In the genomic region with DNA sequence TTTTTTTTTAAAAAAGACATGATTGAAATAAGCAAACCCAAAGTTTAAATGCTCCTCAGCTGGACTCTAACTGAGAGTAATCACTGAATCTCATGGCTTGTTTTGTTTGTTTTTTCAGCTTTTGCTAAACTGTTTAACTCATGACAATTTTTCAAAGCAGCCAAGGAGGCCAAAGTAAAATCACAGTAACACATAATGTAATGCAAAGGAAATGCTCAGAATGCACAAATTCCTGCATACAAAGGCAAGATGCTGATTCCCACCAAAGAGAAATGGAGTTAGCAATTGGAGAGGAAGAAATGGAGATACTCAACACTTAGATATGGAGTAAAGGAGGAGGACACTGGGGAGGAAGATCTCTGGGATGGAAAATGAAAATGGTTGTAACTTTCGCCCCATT, we compare ENCODE assay signal across 2 cellular contexts.
TF ChIP-seq lines count a peak whose summit lies in the region.

No MANE protein-coding gene starts in this region.

TF ChIP-seq in HEK293, 187 proteins besides CTCF, POLR2A, EP300 and RAD21 (continued from another document):
- TF ChIP-seq, protein P1, sequence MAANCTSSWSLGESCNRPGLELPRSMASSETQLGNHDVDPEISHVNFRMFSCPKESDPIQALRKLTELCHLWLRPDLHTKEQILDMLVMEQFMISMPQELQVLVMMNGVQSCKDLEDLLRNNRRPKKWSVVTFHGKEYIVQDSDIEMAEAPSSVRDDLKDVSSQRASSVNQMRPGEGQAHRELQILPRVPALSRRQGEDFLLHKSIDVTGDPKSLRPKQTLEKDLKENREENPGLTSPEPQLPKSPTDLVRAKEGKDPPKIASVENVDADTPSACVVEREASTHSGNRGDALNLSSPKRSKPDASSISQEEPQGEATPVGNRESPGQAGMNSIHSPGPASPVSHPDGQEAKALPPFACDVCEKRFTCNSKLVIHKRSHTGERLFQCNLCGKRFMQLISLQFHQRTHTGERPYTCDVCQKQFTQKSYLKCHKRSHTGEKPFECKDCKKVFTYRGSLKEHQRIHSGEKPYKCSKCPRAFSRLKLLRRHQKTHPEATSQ (tag by site-specific recombination; IDR thresholded peaks at IDR 0.05) = no peak
- TF ChIP-seq ZFP3 (tag by site-specific recombination; IDR thresholded peaks at IDR 0.05; ENCODE audit: low read depth) (no peak), ZNF473 (tag by site-specific recombination; IDR thresholded peaks at IDR 0.05) (no peak), ZBTB20 (tag by site-specific recombination; IDR thresholded peaks at IDR 0.05) (0 out of 2 replicates have a peak, but pooled peaks have one; percentile 13), HOXA7 (CRISPR knock-in tag; IDR thresholded peaks at IDR 0.05; ENCODE audit: borderline replicate concordance) (no peak), ZSCAN30 (tag by site-specific recombination; IDR thresholded peaks at IDR 0.05) (no peak), ZNF785 (tag by site-specific recombination; IDR thresholded peaks at IDR 0.05) (no peak)
- TF ChIP-seq, protein P2, sequence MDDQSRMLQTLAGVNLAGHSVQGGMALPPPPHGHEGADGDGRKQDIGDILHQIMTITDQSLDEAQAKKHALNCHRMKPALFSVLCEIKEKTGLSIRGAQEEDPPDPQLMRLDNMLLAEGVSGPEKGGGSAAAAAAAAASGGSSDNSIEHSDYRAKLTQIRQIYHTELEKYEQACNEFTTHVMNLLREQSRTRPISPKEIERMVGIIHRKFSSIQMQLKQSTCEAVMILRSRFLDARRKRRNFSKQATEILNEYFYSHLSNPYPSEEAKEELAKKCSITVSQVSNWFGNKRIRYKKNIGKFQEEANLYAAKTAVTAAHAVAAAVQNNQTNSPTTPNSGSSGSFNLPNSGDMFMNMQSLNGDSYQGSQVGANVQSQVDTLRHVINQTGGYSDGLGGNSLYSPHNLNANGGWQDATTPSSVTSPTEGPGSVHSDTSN (CRISPR knock-in tag; IDR thresholded peaks at IDR 0.05) = no peak

TF ChIP-seq in H1, 55 proteins besides CTCF, POLR2A, EP300 and RAD21 (continued from another document):
- TF ChIP-seq RNF2 (IDR thresholded peaks at IDR 0.05; ENCODE audit: borderline replicate concordance, low read depth, low read length, missing control alignments, poor library complexity, severe bottlenecking) (no peak), POLR2AphosphoS5 (IDR thresholded peaks at IDR 0.05; ENCODE audit: low read depth, low read length) (no peak), CEBPB (IDR thresholded peaks at IDR 0.05; ENCODE audit: low read depth, low read length) (no peak), RXRA (IDR thresholded peaks at IDR 0.05; ENCODE audit: insufficient read depth, low read depth, low read length) (no peak), PHF8 (conservative IDR thresholded peaks at IDR 0.05; ENCODE audit: low read depth, low read length) (no peak), EZH2 (IDR thresholded peaks at IDR 0.05; ENCODE audit: low read depth, low read length, severe bottlenecking) (no peak), HDAC2 (IDR thresholded peaks at IDR 0.05; ENCODE audit: borderline replicate concordance in 1 of 2, low read depth in 2 of 2, low read length in 2 of 2) (no peak), ASH2L (IDR thresholded peaks at IDR 0.05; ENCODE audit: low read length) (no peak)
TF ChIP-seq in H1: peak in this region for 0.
